10 cellular contexts compared by ENCODE assay signal in the genomic region with DNA sequence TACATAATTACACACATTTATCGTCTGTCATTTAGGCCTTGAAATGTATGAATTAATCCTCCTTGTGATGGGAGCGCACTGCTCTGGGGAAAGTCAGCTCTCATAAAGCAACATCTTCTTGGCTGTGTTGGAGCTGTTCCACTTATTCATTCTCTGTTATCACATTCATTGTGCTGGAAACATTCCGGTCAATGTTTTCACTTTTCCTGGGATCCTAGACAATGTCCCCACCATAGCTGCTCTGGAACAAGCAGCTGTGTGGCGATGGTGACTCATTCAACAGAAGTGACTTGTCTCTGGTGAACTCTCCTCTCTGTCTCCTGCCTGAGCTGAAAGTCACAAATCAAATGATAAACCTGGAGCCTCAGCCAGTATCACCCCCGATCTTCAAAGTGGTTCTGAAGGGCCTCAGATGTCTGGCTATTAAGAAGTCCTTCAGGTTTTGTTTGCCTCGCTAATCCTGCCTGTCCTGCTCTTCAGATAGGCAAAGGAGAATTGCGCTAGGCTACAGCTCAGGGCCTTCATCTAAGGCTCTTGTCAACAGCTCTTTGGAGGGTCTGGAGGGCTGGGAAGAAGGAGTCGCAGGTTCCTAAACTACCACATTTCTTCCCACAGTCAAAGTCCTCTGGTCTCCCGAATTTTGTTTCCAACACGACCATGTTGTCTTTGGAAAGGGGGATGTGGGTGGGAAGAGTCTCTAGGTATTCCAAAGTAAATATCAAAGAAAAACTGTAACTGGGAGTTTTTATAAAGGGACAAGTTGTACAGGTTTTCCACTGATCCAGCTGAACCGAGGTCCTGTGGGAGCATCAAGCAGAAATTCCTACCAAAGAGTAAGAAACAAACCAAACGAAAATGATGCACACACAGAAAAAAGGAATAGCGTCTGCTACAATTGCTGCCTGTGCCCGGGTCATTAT. TPM values are rescaled to one million over a fixed set of nuclear protein-coding genes. Genes with fewer than 3 reads are reported as not detected.
DNase-seq lines count a peak whose midpoint lies in the region; ATAC-seq and TF ChIP-seq lines count a peak whose summit lies in the region.
"Had no signal": no experiment of that assay in that cellular context is flagged by ENCODE, and none has a peak within 500 bp of the region (broad histone marks: within the 10 kb centered on the region; RNA-seq: fewer than 3 reads in every experiment).

No MANE protein-coding gene starts in this region.

- H3K4ac ChIP-seq in neuronal stem cell (ENCODE audit: low read length), result no peak overlapping the region

- H3K4me1 Mint-ChIP-seq in CD8-positive, alpha-beta T cell (ENCODE audit: low read depth), result peaks cover 21% of the 10 kb centered on the region
- H3K4me1 Mint-ChIP-seq in endodermal cell, result peaks cover 26% of the 10 kb centered on the region

- no peak overlapping the region for H2BK5ac ChIP-seq in neuronal stem cell (ENCODE audit: low read length)

- H2BK15ac ChIP-seq in neuronal stem cell (ENCODE audit: low read length), result no peak overlapping the region

- H3K4me3 ChIP-seq in CD8-positive, alpha-beta T cell (ENCODE audit: low read depth, low read length), result no peak overlapping the region
- H3K4me3 ChIP-seq in endodermal cell (ENCODE audit: low read length) (no peak overlapping the region), neuronal stem cell (ENCODE audit: low read length in 2 of 2) (no peak overlapping the region)
- H3K4me3 ChIP-seq: lower lobe of right lung, Peyer's patch had no signal

- no peak for ATAC-seq in CD8-positive, alpha-beta T cell
- ATAC-seq in GM19455 (IDR thresholded peaks at IDR 0.05; ENCODE audit: unreplicated experiment), result no peak
- ATAC-seq in GM18505 (IDR thresholded peaks at IDR 0.05; ENCODE audit: unreplicated experiment), result no peak
- ATAC-seq in HG02852 (IDR thresholded peaks at IDR 0.05; ENCODE audit: unreplicated experiment), result no peak

- H3K9ac ChIP-seq in endodermal cell (ENCODE audit: extremely low read depth, low read length, poor library complexity, severe bottlenecking) (no peak overlapping the region), neuronal stem cell (ENCODE audit: low read depth, low read length, poor library complexity) (no peak overlapping the region)

- H4K8ac ChIP-seq in neuronal stem cell (ENCODE audit: low read depth, low read length), result no peak overlapping the region

- intact Hi-C loops in CD8-positive, alpha-beta T cell (cut with DNase I, micrococcal nuclease), result loop anchor here in 1 of 2 experiments (2.0 to 5.0 kb wide), 2 partner anchors 19 to 88 kb away; no protein-coding TSS in a partner anchor

- H3K27me3 ChIP-seq in CD8-positive, alpha-beta T cell (ENCODE audit: insufficient read depth, low read length), result no peaks in the 10 kb centered on the region
- H3K27me3 ChIP-seq in endodermal cell (ENCODE audit: control insufficient read depth, insufficient read depth, low read length, poor library complexity, severe bottlenecking) (no peaks in the 10 kb centered on the region), neuronal stem cell (ENCODE audit: control insufficient read depth in 3 of 3, insufficient read depth in 3 of 3, low read depth in 1 of 3, low read length in 3 of 3) (peaks cover 0 to 4% (median 0%) of the 10 kb centered on the region in 3 experiments)
- H3K27me3 ChIP-seq: Peyer's patch had no signal

- no peak overlapping the region for H3K23ac ChIP-seq in neuronal stem cell (ENCODE audit: low read depth, low read length, poor library complexity)

- no peak overlapping the region for H3K4me2 ChIP-seq in neuronal stem cell (ENCODE audit: insufficient read depth, low read length, poor library complexity, severe bottlenecking)

- POLR2A ChIA-PET in CD8-positive, alpha-beta T cell (lab: Charles Lee), result interaction anchor here (2.0 to 2.4 kb wide), 2 partner anchors 9 to 17 kb away, joined by 5 to 7 read pairs; no protein-coding TSS in a partner anchor

- H3K36me3 Mint-ChIP-seq in CD8-positive, alpha-beta T cell, result no peaks in the 10 kb centered on the region
- H3K36me3 Mint-ChIP-seq in endodermal cell (ENCODE audit: low read depth), result no peaks in the 10 kb centered on the region

- H2BK12ac ChIP-seq in neuronal stem cell (ENCODE audit: low read length), result no peak overlapping the region

- H3K14ac ChIP-seq in neuronal stem cell (ENCODE audit: low read length), result no peak overlapping the region

- no peaks in the 10 kb centered on the region for H3K9me3 Mint-ChIP-seq in CD8-positive, alpha-beta T cell
- no peaks in the 10 kb centered on the region for H3K9me3 Mint-ChIP-seq in endodermal cell

- H3K4me3 Mint-ChIP-seq in CD8-positive, alpha-beta T cell, result no peak overlapping the region
- H3K4me3 Mint-ChIP-seq in endodermal cell, result no peak overlapping the region

- no peaks in the 10 kb centered on the region for H3K36me3 ChIP-seq in CD8-positive, alpha-beta T cell (ENCODE audit: insufficient read depth, low read length)
- no peaks in the 10 kb centered on the region for H3K36me3 ChIP-seq in endodermal cell (ENCODE audit: control insufficient read depth, insufficient read depth, low read length)
- no peaks in the 10 kb centered on the region for H3K36me3 ChIP-seq in neuronal stem cell (replicated peaks in 1 of 2; ENCODE audit: control insufficient read depth in 2 of 2, insufficient read depth in 2 of 2, low read length in 2 of 2)
- H3K36me3 ChIP-seq: lower lobe of right lung, Peyer's patch had no signal

- no peak overlapping the region for H3K18ac ChIP-seq in neuronal stem cell (ENCODE audit: low read length)

- no peak for TF ChIP-seq CTCF in CD8-positive, alpha-beta T cell (IDR thresholded peaks at IDR 0.05)
- no peak for TF ChIP-seq CTCF in endodermal cell (conservative IDR thresholded peaks at IDR 0.05)

- CTCF ChIA-PET in CD8-positive, alpha-beta T cell (lab: Charles Lee), result interaction anchor here (1.1 to 1.5 kb wide), 2 partner anchors 27 to 59 kb away, joined by 3 to 4 read pairs; no protein-coding TSS in a partner anchor

- WGBS in endodermal cell (ENCODE audit: insufficient coverage in 1 of 2, insufficient read length in 1 of 2), 2 experiments, result 92 to 93% methylated on average over 11 to 13 of the region's 14 CpGs
- no CpG with 5 or more reads among the region's 14 CpGs for WGBS in neuronal stem cell (ENCODE audit: extremely low coverage in 2 of 2, insufficient read length in 2 of 2, insufficient replicate concordance in 1 of 2), 2 donors

- H3K27me3 Mint-ChIP-seq in CD8-positive, alpha-beta T cell (ENCODE audit: low read depth), result no peaks in the 10 kb centered on the region
- peaks cover 17% of the 10 kb centered on the region for H3K27me3 Mint-ChIP-seq in endodermal cell (ENCODE audit: insufficient read depth)

- no peak overlapping the region for H3K27ac ChIP-seq in CD8-positive, alpha-beta T cell (ENCODE audit: low read depth, low read length)
- H3K27ac ChIP-seq in endodermal cell (ENCODE audit: low read depth, low read length) (no peak overlapping the region), neuronal stem cell (replicated peaks; ENCODE audit: low read length) (no peak overlapping the region)
- H3K27ac ChIP-seq: lower lobe of right lung had no signal

- H3K79me1 ChIP-seq in neuronal stem cell (ENCODE audit: low read depth, low read length), result no peaks in the 10 kb centered on the region

- H2AK5ac ChIP-seq in neuronal stem cell (ENCODE audit: low read depth, low read length), result no peak overlapping the region

- DNase-seq in CD8-positive, alpha-beta T cell, result peak in 1 of 7 experiments; percentile 25
- DNase-seq in NCI-H510A treated with DMSO at 0.1 percent for 48 hours (lab: John Stamatoyannopoulos, UW), result peak; percentile 75
- DNase-seq in endodermal cell, result peak; percentile 47
- DNase-seq in neuronal stem cell (ENCODE audit: low spot score), result no peak
- no peak for DNase-seq in middle frontal gyrus (ENCODE audit: extremely low spot score, low spot score)
- DNase-seq: lower lobe of right lung had no signal

- no peak for TF ChIP-seq POLR2A in GM18505 (IDR thresholded peaks at IDR 0.05; ENCODE audit: borderline replicate concordance, extremely low read depth, insufficient read depth, insufficient read length)

- peak overlapping the region; percentile 41 for H2AFZ ChIP-seq in neuronal stem cell (ENCODE audit: low read length)

- no peak overlapping the region for H2BK120ac ChIP-seq in neuronal stem cell (ENCODE audit: low read depth, low read length)

- H4K91ac ChIP-seq in neuronal stem cell (ENCODE audit: low read depth, low read length, poor library complexity), result no peak overlapping the region

- peaks cover 8% of the 10 kb centered on the region for H3K4me1 ChIP-seq in CD8-positive, alpha-beta T cell (ENCODE audit: insufficient read depth, low read length)
- H3K4me1 ChIP-seq in endodermal cell (ENCODE audit: control insufficient read depth, insufficient read depth, low read length) (peaks cover 13% of the 10 kb centered on the region), neuronal stem cell (ENCODE audit: control insufficient read depth in 2 of 2, insufficient read depth in 1 of 2, low read depth in 1 of 2, low read length in 2 of 2) (peaks cover 0 to 7% of the 10 kb centered on the region in 2 donors)

- H3K9me3 ChIP-seq in CD8-positive, alpha-beta T cell (ENCODE audit: low read length), result no peaks in the 10 kb centered on the region
- H3K9me3 ChIP-seq in endodermal cell (ENCODE audit: control insufficient read depth, low read length) (no peaks in the 10 kb centered on the region), neuronal stem cell (replicated peaks in 1 of 2; ENCODE audit: control insufficient read depth in 2 of 2, insufficient read depth in 1 of 2, low read depth in 1 of 2, low read length in 2 of 2) (no peaks in the 10 kb centered on the region)
- H3K9me3 ChIP-seq: lower lobe of right lung, Peyer's patch had no signal

- peak overlapping the region; percentile 37 for H3K27ac Mint-ChIP-seq in CD8-positive, alpha-beta T cell
- H3K27ac Mint-ChIP-seq in endodermal cell, result no peak overlapping the region

RNA-seq across cellular contexts. Expression of a gene that starts 29.3 kb away (rescaled TPM):
- 100 to 1,000 TPM; 552 to 566 TPM for total RNA-seq in CD8-positive, alpha-beta T cell
- 10 to 100 TPM; 59.0 to 71.2 TPM for total RNA-seq in endodermal cell
- polyA plus RNA-seq in endodermal cell (2013, experiment 1 of 2), result 36.4 TPM
- 43.6 TPM for polyA plus RNA-seq in endodermal cell (2013, experiment 2 of 2)
- 12.9 TPM for polyA plus RNA-seq in neuronal stem cell (2013, experiment 1 of 2)
- polyA plus RNA-seq in neuronal stem cell (2013, experiment 2 of 2), result 13.2 TPM

Comparison
In these comparisons a context has a peak if more than half of its experiments do, and no peak if none do; other contexts are left out.
1. DNase-seq: peak in NCI-H510A treated with DMSO at 0.1 percent for 48 hours (single experiment) and endodermal cell (single experiment); none in neuronal stem cell (single experiment) and middle frontal gyrus (single experiment).
2. RNA of a gene that starts 29.3 kb away (total RNA-seq): 552 to 566 TPM in CD8-positive, alpha-beta T cell; 59.0 to 71.2 TPM in endodermal cell; every median in the first group is over 4 times any median in the second.